In genomic region chr3:13265507-13265906, GRCh38 we compare ENCODE assay signal across 2 cellular contexts.
TF ChIP-seq lines count a peak whose summit lies in the region.

No MANE protein-coding gene starts in this region.

TF ChIP-seq in HEK293, 187 proteins besides CTCF, POLR2A, EP300 and RAD21 (continued from another document):
- TF ChIP-seq ZNF280D (tag by site-specific recombination; IDR thresholded peaks at IDR 0.05): peak; percentile 99
- TF ChIP-seq ZNF629 (tag by site-specific recombination; IDR thresholded peaks at IDR 0.05): 0 out of 2 replicates have a peak, but pooled peaks have one; percentile 28
- TF ChIP-seq KLF17 (tag by site-specific recombination; IDR thresholded peaks at IDR 0.05): peak; percentile 61; the same call in 1 of the 2 replicates
- no peak for TF ChIP-seq ZNF184 (tag by site-specific recombination; IDR thresholded peaks at IDR 0.05)
- no peak for TF ChIP-seq AEBP2 (tag by site-specific recombination; IDR thresholded peaks at IDR 0.05; ENCODE audit: borderline replicate concordance)
- TF ChIP-seq ZNF121 (tag by site-specific recombination; IDR thresholded peaks at IDR 0.05): no peak
- no peak for TF ChIP-seq ZNF394 (tag by site-specific recombination; IDR thresholded peaks at IDR 0.05; ENCODE audit: borderline replicate concordance)

TF ChIP-seq in GM12878, 131 proteins besides CTCF, POLR2A, EP300 and RAD21 (continued from another document):
- no peak for TF ChIP-seq CHD4 (IDR thresholded peaks at IDR 0.05)
